ENCODE assay signal across 29 cellular contexts in genomic region chr3:104519468-104519867, GRCh38.
DNase-seq lines count a peak whose midpoint lies in the region; ATAC-seq and TF ChIP-seq lines count a peak whose summit lies in the region.
"Had no signal": no experiment of that assay in that cellular context is flagged by ENCODE, and none has a peak within 500 bp of the region (broad histone marks: within the 10 kb centered on the region; RNA-seq: fewer than 3 reads in every experiment).

No MANE protein-coding gene starts in this region.

- no peak for ATAC-seq in HG02938 (IDR thresholded peaks at IDR 0.05; ENCODE audit: unreplicated experiment)
- no peak for ATAC-seq in right lobe of liver
- no peak for ATAC-seq in HG03521 (IDR thresholded peaks at IDR 0.05; ENCODE audit: unreplicated experiment)
- ATAC-seq in HG03342 (IDR thresholded peaks at IDR 0.05; ENCODE audit: unreplicated experiment) = no peak
- ATAC-seq: activated CD8-positive, alpha-beta T cell treated with anti-CD3 and anti-CD28 coated beads for 36 hours; gastroesophageal sphincter; right cardiac atrium had no signal

- WGBS in mesendoderm (ENCODE audit: extremely low coverage, insufficient coverage, low lambda C conversion rate) = no CpG with 5 or more reads among the region's 3 CpGs
- whole genome bisulfite sequencing in right lobe of liver (ENCODE audit: insufficient coverage, low coverage, low lambda C conversion rate, missing lambda C conversion rate) = 49% methylated on average over 3 of the region's 3 CpGs

- H4K5ac ChIP-seq in mesendoderm (ENCODE audit: low read length) = no peak overlapping the region

- H3K4me1 ChIP-seq in ascending aorta (peaks cover 3 to 9% of the 10 kb centered on the region in 2 donors), mesendoderm (ENCODE audit: control insufficient read depth, low read depth, low read length) (no peaks in the 10 kb centered on the region), right lobe of liver (no peaks in the 10 kb centered on the region)
- H3K4me1 ChIP-seq: esophagus muscularis mucosa, gastroesophageal sphincter, left ventricle myocardium inferior, thyroid gland had no signal

- no peak overlapping the region for H3K18ac ChIP-seq in mesendoderm (ENCODE audit: low read length)

- H3K4me3 ChIP-seq in GM12864 (ENCODE audit: low read depth, low read length) (peak overlapping the region; percentile 32; the same call in 1 of the 2 replicates), ascending aorta (peak overlapping the region in 1 of 2 donors; percentile 42), mesendoderm (ENCODE audit: low read length) (no peak overlapping the region), right lobe of liver (no peak overlapping the region)
- H3K4me3 ChIP-seq: esophagus muscularis mucosa, gastroesophageal sphincter, left ventricle myocardium inferior, thyroid gland had no signal

- H3K36me3 ChIP-seq in ascending aorta (no peaks in the 10 kb centered on the region), mesendoderm (ENCODE audit: control insufficient read depth, insufficient read depth, low read length) (no peaks in the 10 kb centered on the region), right lobe of liver (no peaks in the 10 kb centered on the region)
- H3K36me3 ChIP-seq: esophagus muscularis mucosa, gastroesophageal sphincter, left ventricle myocardium inferior, thyroid gland, WERI-Rb-1 had no signal

- H2BK15ac ChIP-seq in mesendoderm (replicated peaks; ENCODE audit: low read depth) = no peak overlapping the region

- no peak overlapping the region for H2BK5ac ChIP-seq in mesendoderm (ENCODE audit: low read length)

- no peak overlapping the region for H3K9ac ChIP-seq in mesendoderm (ENCODE audit: low read length)

- H3K4ac ChIP-seq in mesendoderm (ENCODE audit: low read depth, low read length) = no peak overlapping the region

- H3K79me1 ChIP-seq in mesendoderm (ENCODE audit: low read length) = no peaks in the 10 kb centered on the region

- no peak overlapping the region for H2AK5ac ChIP-seq in mesendoderm (ENCODE audit: low read length)

- intact Hi-C loops in ascending aorta (cut with DNase I) (no loop called here), right lobe of liver (cut with DNase I) (no loop called here)

- no peaks in the 10 kb centered on the region for H3K79me2 ChIP-seq in mesendoderm (ENCODE audit: control insufficient read depth, insufficient read depth, low read length)

- H3K9me3 Mint-ChIP-seq in IgD-negative memory B cell = peaks cover 0 to 2% (median under 1%) of the 10 kb centered on the region in 3 donors
- H3K9me3 Mint-ChIP-seq: activated CD8-positive, alpha-beta T cell treated with anti-CD3 and anti-CD28 coated beads for 36 hours; activated naive CD4-positive, alpha-beta T cell treated with anti-CD3 and anti-CD28 coated beads, Interleukin-2, amount 10 ng/mL, durations not matched to agents 7 days and 5 days; activated T-cell treated with anti-CD3 and anti-CD28 coated beads, Interleukin-2, amount 50 U/mL, for 24 hours had no signal

- DNase-seq in GM12864 (ENCODE audit: low read depth) (no peak), ascending aorta (ENCODE audit: low spot score in 2 of 2) (no peak), mesendoderm (peak; percentile 14), right lobe of liver (no peak)
- DNase-seq: activated CD8-positive, alpha-beta T cell treated with anti-CD3 and anti-CD28 coated beads for 36 hours; activated naive CD4-positive, alpha-beta T cell treated with anti-CD3 and anti-CD28 coated beads, Interleukin-2, amount 10 ng/mL, durations not matched to agents 7 days and 5 days; activated T-cell treated with anti-CD3 and anti-CD28 coated beads, Interleukin-2, amount 50 U/mL, for 24 hours; aorta; CD4-positive, alpha-beta memory T cell; DMS53; immature natural killer cell; KBM-7; left ventricle myocardium inferior; NCI-H1105 treated with DMSO at 0.1 percent for 48 hours; NCI-H524 treated with DMSO at 0.1 percent for 48 hours; occipital lobe; OCI-M1; right cardiac atrium; SHP77 treated with DMSO at 0.1 percent for 48 hours; stimulated activated naive CD4-positive, alpha-beta T cell; thyroid gland; WERI-Rb-1 had no signal

- H3K27ac Mint-ChIP-seq in IgD-negative memory B cell = peak overlapping the region; percentile 89 to 95 (median 90)
- H3K27ac Mint-ChIP-seq: activated CD8-positive, alpha-beta T cell treated with anti-CD3 and anti-CD28 coated beads for 36 hours; activated naive CD4-positive, alpha-beta T cell treated with anti-CD3 and anti-CD28 coated beads, Interleukin-2, amount 10 ng/mL, durations not matched to agents 7 days and 5 days; activated T-cell treated with anti-CD3 and anti-CD28 coated beads, Interleukin-2, amount 50 U/mL, for 24 hours; immature natural killer cell had no signal

- H3K27ac ChIP-seq in ascending aorta (peak overlapping the region; percentile 62 to 73), mesendoderm (ENCODE audit: low read depth, low read length) (no peak overlapping the region), right lobe of liver (no peak overlapping the region)
- H3K27ac ChIP-seq: esophagus muscularis mucosa, gastroesophageal sphincter, HL-60, left ventricle myocardium inferior, thyroid gland, WERI-Rb-1 had no signal

- TF ChIP-seq POLR2A in right lobe of liver (IDR thresholded peaks at IDR 0.05) = no peak

- peaks cover 37 to 53% (median 38%) of the 10 kb centered on the region in 3 donors for H3K4me1 Mint-ChIP-seq in IgD-negative memory B cell
- H3K4me1 Mint-ChIP-seq: activated naive CD4-positive, alpha-beta T cell treated with anti-CD3 and anti-CD28 coated beads, Interleukin-2, amount 10 ng/mL, durations not matched to agents 7 days and 5 days; immature natural killer cell had no signal

- H3K9me3 ChIP-seq in ascending aorta = no peaks in the 10 kb centered on the region
- H3K9me3 ChIP-seq in right lobe of liver = no peaks in the 10 kb centered on the region
- H3K9me3 ChIP-seq: esophagus muscularis mucosa, gastroesophageal sphincter, left ventricle myocardium inferior, thyroid gland had no signal

- H3K36me3 Mint-ChIP-seq in IgD-negative memory B cell = peaks cover 5% of the 10 kb centered on the region
- H3K36me3 Mint-ChIP-seq: activated naive CD4-positive, alpha-beta T cell treated with anti-CD3 and anti-CD28 coated beads, Interleukin-2, amount 10 ng/mL, durations not matched to agents 7 days and 5 days; CD4-positive, alpha-beta memory T cell; immature natural killer cell had no signal

- peak overlapping the region; percentile 70 to 80 (median 79) for H3K4me3 Mint-ChIP-seq in IgD-negative memory B cell
- H3K4me3 Mint-ChIP-seq: activated CD8-positive, alpha-beta T cell treated with anti-CD3 and anti-CD28 coated beads for 36 hours; activated naive CD4-positive, alpha-beta T cell treated with anti-CD3 and anti-CD28 coated beads, Interleukin-2, amount 10 ng/mL, durations not matched to agents 7 days and 5 days; activated T-cell treated with anti-CD3 and anti-CD28 coated beads, Interleukin-2, amount 50 U/mL, for 24 hours; CD4-positive, alpha-beta memory T cell; immature natural killer cell had no signal

- H3K4me2 ChIP-seq in mesendoderm (ENCODE audit: low read length) = no peak overlapping the region

- no peaks in the 10 kb centered on the region for H3K27me3 ChIP-seq in ascending aorta
- no peaks in the 10 kb centered on the region for H3K27me3 ChIP-seq in mesendoderm (ENCODE audit: insufficient read depth, low read length, poor library complexity)
- H3K27me3 ChIP-seq in right lobe of liver = no peaks in the 10 kb centered on the region
- H3K27me3 ChIP-seq: esophagus muscularis mucosa, gastroesophageal sphincter, thyroid gland had no signal

- H2BK120ac ChIP-seq in mesendoderm (ENCODE audit: low read depth, low read length) = no peak overlapping the region

- no peak overlapping the region for H4K8ac ChIP-seq in mesendoderm (ENCODE audit: low read depth, low read length)

- H3K23ac ChIP-seq in mesendoderm (ENCODE audit: low read length) = no peak overlapping the region

- TF ChIP-seq CTCF in GM12864 (IDR thresholded peaks at IDR 0.05; ENCODE audit: low read depth, low read length, missing control alignments) (no peak), ascending aorta (IDR thresholded peaks at IDR 0.05) (no peak), right lobe of liver (IDR thresholded peaks at IDR 0.05) (no peak)

- H3K56ac ChIP-seq in mesendoderm (ENCODE audit: low read length) = no peak overlapping the region

- no peaks in the 10 kb centered on the region for H3K27me3 Mint-ChIP-seq in IgD-negative memory B cell
- H3K27me3 Mint-ChIP-seq: activated CD8-positive, alpha-beta T cell treated with anti-CD3 and anti-CD28 coated beads for 36 hours; activated naive CD4-positive, alpha-beta T cell treated with anti-CD3 and anti-CD28 coated beads, Interleukin-2, amount 10 ng/mL, durations not matched to agents 7 days and 5 days had no signal

Comparison
In these comparisons a context has a peak if more than half of its experiments do, and no peak if none do; other contexts are left out.
1. H3K27ac ChIP-seq: peak in ascending aorta (2 of 2); none in mesendoderm (single experiment) and right lobe of liver (0 of 3).